In the genomic region with DNA sequence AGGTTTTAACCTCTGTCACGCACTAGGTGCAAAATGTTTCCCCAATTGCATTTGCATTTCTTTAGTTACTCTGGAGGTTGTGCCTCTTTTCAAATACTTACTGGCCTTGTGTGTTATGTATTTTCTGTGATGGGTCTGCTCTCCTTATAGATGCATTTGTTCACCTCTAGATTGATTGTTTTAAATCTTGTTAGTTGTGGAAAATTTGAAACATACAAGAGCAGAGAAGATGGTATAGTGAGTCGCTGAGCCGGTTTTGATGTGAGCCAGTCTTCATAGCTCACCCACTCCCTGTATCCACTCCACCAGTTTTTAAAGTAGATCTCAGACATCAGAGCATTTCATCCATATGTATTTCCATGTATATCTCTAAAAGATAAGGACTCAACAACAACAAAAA, we compare ENCODE assay signal across 21 cellular contexts.
"Had no signal": no experiment of that assay in that cellular context is flagged by ENCODE, and none has a peak within 500 bp of the region (broad histone marks: within the 10 kb centered on the region; RNA-seq: fewer than 3 reads in every experiment).

No MANE protein-coding gene starts in this region.

- H3K4me3 Mint-ChIP-seq: activated CD4-positive, alpha-beta memory T cell treated with anti-CD3 and anti-CD28 coated beads for 36 hours; natural killer cell; neural progenitor cell; stimulated activated naive B cell treated with anti-CD40 and anti-IgM and Interleukin-4, amounts not matched to agents 10 μg/mL and 1 μg/mL and 100 μg/mL, for 72 hours had no signal

- H3K27me3 Mint-ChIP-seq: activated CD4-positive, alpha-beta memory T cell treated with anti-CD3 and anti-CD28 coated beads for 36 hours; brain; stimulated activated naive B cell treated with anti-CD40 and anti-IgM and Interleukin-4, amounts not matched to agents 10 μg/mL and 1 μg/mL and 100 μg/mL, for 72 hours had no signal

- H3K27ac Mint-ChIP-seq: activated CD4-positive, alpha-beta memory T cell treated with anti-CD3 and anti-CD28 coated beads for 36 hours; activated naive CD4-positive, alpha-beta T cell treated with anti-CD3 and anti-CD28 coated beads, Interleukin-2, amount 50 U/mL, for 72 hours; brain; neural progenitor cell; stimulated activated naive B cell treated with anti-CD40 and anti-IgM and Interleukin-4, amounts not matched to agents 10 μg/mL and 1 μg/mL and 100 μg/mL, for 72 hours had no signal

- H3K9me3 Mint-ChIP-seq: activated CD4-positive, alpha-beta memory T cell treated with anti-CD3 and anti-CD28 coated beads for 36 hours; activated naive CD4-positive, alpha-beta T cell treated with anti-CD3 and anti-CD28 coated beads, Interleukin-2, amount 50 U/mL, for 72 hours; natural killer cell; neural progenitor cell; stimulated activated naive B cell treated with anti-CD40 and anti-IgM and Interleukin-4, amounts not matched to agents 10 μg/mL and 1 μg/mL and 100 μg/mL, for 72 hours had no signal

- ATAC-seq: gastroesophageal sphincter; natural killer cell; stimulated activated naive B cell treated with anti-CD40 and anti-IgM and Interleukin-4, amounts not matched to agents 10 μg/mL and 1 μg/mL and 100 μg/mL, for 72 hours had no signal

- H3K36me3 Mint-ChIP-seq: natural killer cell had no signal

- DNase-seq: activated CD4-positive, alpha-beta memory T cell treated with anti-CD3 and anti-CD28 coated beads for 36 hours; activated CD4-positive, alpha-beta T cell treated with anti-CD3 and anti-CD28 coated beads for 48 hours; activated gamma-delta T cell treated with Interleukin-2 at 50 U/mL for 16 hours; cerebellar nuclear complex; colonic mucosa; effector CD8-positive, alpha-beta T cell; islet precursor cell; left ventricle myocardium inferior; mesendoderm; natural killer cell; occipital lobe; stimulated activated CD4-positive, alpha-beta T cell treated with anti-CD3 and anti-CD28 coated beads, Interleukin-1b, Interleukin-23, amount 100 ng/mL, for 48 hours; stimulated activated CD4-positive, alpha-beta T cell treated with anti-CD3 and anti-CD28 coated beads, Interleukin-4, amount 100 ng/mL, for 4 hours; stimulated activated CD8-positive, alpha-beta memory T cell treated with anti-CD3 and anti-CD28 coated beads, Interleukin-4, amount 100 ng/mL, for 48 hours; stimulated activated naive B cell treated with anti-CD40 and anti-IgM and Interleukin-4, amounts not matched to agents 10 μg/mL and 1 μg/mL and 100 μg/mL, for 72 hours; testis; transverse colon had no signal
